Comparison of ENCODE assay signal across 16 cellular contexts in genomic region chr5:142289708-142290573, GRCh38. TPM values are rescaled to one million over a fixed set of nuclear protein-coding genes. Genes with fewer than 3 reads are reported as not detected.
DNase-seq lines count a peak whose midpoint lies in the region; ATAC-seq and TF ChIP-seq lines count a peak whose summit lies in the region.
"Had no signal": no experiment of that assay in that cellular context is flagged by ENCODE, and none has a peak within 500 bp of the region (broad histone marks: within the 10 kb centered on the region; RNA-seq: fewer than 3 reads in every experiment).

No MANE protein-coding gene starts in this region.

- peaks cover 12% of the 10 kb centered on the region for H3K4me1 Mint-ChIP-seq in progenitor cell of endocrine pancreas (ENCODE audit: low read depth)

- no peaks in the 10 kb centered on the region for H3K27me3 ChIP-seq in heart left ventricle
- H3K27me3 ChIP-seq: Peyer's patch had no signal

- H3K4me3 Mint-ChIP-seq in progenitor cell of endocrine pancreas (ENCODE audit: low read depth) = no peak overlapping the region

- peak overlapping the region; percentile 67 for H3K27ac Mint-ChIP-seq in progenitor cell of endocrine pancreas

- no peaks in the 10 kb centered on the region for H3K27me3 Mint-ChIP-seq in progenitor cell of endocrine pancreas

- TF ChIP-seq CTCF in heart left ventricle (IDR thresholded peaks at IDR 0.05) (no peak), progenitor cell of endocrine pancreas (IDR thresholded peaks at IDR 0.05; ENCODE audit: unreplicated experiment) (no peak)

- no peaks in the 10 kb centered on the region for H3K9me3 Mint-ChIP-seq in progenitor cell of endocrine pancreas (ENCODE audit: low read depth)

- DNase-seq in heart left ventricle (peak in 2 of 5 donors; percentile 45 to 46), cardiac septum (ENCODE audit: low spot score) (no peak), left ventricle myocardium superior (no peak), progenitor cell of endocrine pancreas (ENCODE audit: low spot score, unreplicated experiment) (no peak), KBM-7 (no peak), OCI-M1 (lab: John Stamatoyannopoulos, UW) (no peak)
- DNase-seq: DMS79, GM23248, MM.1S, NCI-H1105, NCI-H187 treated with DMSO at 0.1 percent for 48 hours, NCI-H446 treated with DMSO at 0.1 percent for 48 hours, Peyer's patch had no signal

- H3K27ac ChIP-seq in heart left ventricle = no peak overlapping the region
- H3K27ac ChIP-seq: GM23248, KMS-11, Peyer's patch had no signal

- no peaks in the 10 kb centered on the region for H3K36me3 ChIP-seq in heart left ventricle
- H3K36me3 ChIP-seq: Peyer's patch had no signal

- H3K9me3 ChIP-seq in heart left ventricle = no peaks in the 10 kb centered on the region
- H3K9me3 ChIP-seq: Peyer's patch had no signal

- in situ Hi-C loops in KBM-7 (cut with MboI; ENCODE audit: low pct_unique_long_range_greater_than_20kb, low sequenced_read_pairs) = no loop called here

- H3K36me3 Mint-ChIP-seq in progenitor cell of endocrine pancreas (ENCODE audit: insufficient read depth) = no peaks in the 10 kb centered on the region

- H3K4me3 ChIP-seq in heart left ventricle = no peak overlapping the region
- H3K4me3 ChIP-seq: GM23248, Peyer's patch had no signal

- H3K4me1 ChIP-seq in heart left ventricle = peaks cover 0 to 48% (median 21%) of the 10 kb centered on the region in 12 donors

- WGBS in heart left ventricle, 4 donors = 51 to 68% (median 63%) methylated on average over 10 of the region's 10 CpGs

- intact Hi-C loops in heart left ventricle (cut with DNase I) = loop anchor here in 1 of 10 donors (5.0 kb wide), 1 partner anchor 32 kb away; no protein-coding TSS in a partner anchor
- intact Hi-C loops in cardiac septum (cut with DNase I) = loop anchor here (10.0 kb wide), 1 partner anchor 135 kb away; no protein-coding TSS in a partner anchor
- intact Hi-C loops in left ventricle myocardium superior (cut with micrococcal nuclease) = no loop called here

- TF ChIP-seq POLR2A in heart left ventricle (IDR thresholded peaks at IDR 0.05) = no peak

- ATAC-seq in heart left ventricle (peak in 3 of 4 donors; percentile 21 to 47 (median 29)), SK-N-SH treated with all-trans-retinoic acid at 6 μM for 48 hours (peak; percentile 37; the same call in 2 of the 3 replicates), left ventricle myocardium superior (peak; percentile 46), HG02885 (IDR thresholded peaks at IDR 0.05; ENCODE audit: poor library complexity, unreplicated experiment) (no peak)

TF ChIP-seq in SK-N-SH treated with all-trans-retinoic acid at 6 μM for 48 hours, 23 proteins besides CTCF, POLR2A, EP300 and RAD21:
- no peak for TF ChIP-seq SNAI2 (CRISPR knock-in tag; IDR thresholded peaks at IDR 0.05)
- TF ChIP-seq CREB5 (CRISPR knock-in tag; IDR thresholded peaks at IDR 0.05; ENCODE audit: low read depth) = no peak
- no peak for TF ChIP-seq TOX (CRISPR knock-in tag; IDR thresholded peaks at IDR 0.05; ENCODE audit: borderline replicate concordance)
- TF ChIP-seq ZNF565 (CRISPR knock-in tag; conservative IDR thresholded peaks at IDR 0.05; ENCODE audit: low read depth) = no peak
- TF ChIP-seq ISL1 (CRISPR knock-in tag; IDR thresholded peaks at IDR 0.05) = no peak
- no peak for TF ChIP-seq PPARA (CRISPR knock-in tag; IDR thresholded peaks at IDR 0.05; ENCODE audit: borderline replicate concordance)
- TF ChIP-seq GLIS3 (CRISPR knock-in tag; IDR thresholded peaks at IDR 0.05) = no peak
- TF ChIP-seq, protein P1, sequence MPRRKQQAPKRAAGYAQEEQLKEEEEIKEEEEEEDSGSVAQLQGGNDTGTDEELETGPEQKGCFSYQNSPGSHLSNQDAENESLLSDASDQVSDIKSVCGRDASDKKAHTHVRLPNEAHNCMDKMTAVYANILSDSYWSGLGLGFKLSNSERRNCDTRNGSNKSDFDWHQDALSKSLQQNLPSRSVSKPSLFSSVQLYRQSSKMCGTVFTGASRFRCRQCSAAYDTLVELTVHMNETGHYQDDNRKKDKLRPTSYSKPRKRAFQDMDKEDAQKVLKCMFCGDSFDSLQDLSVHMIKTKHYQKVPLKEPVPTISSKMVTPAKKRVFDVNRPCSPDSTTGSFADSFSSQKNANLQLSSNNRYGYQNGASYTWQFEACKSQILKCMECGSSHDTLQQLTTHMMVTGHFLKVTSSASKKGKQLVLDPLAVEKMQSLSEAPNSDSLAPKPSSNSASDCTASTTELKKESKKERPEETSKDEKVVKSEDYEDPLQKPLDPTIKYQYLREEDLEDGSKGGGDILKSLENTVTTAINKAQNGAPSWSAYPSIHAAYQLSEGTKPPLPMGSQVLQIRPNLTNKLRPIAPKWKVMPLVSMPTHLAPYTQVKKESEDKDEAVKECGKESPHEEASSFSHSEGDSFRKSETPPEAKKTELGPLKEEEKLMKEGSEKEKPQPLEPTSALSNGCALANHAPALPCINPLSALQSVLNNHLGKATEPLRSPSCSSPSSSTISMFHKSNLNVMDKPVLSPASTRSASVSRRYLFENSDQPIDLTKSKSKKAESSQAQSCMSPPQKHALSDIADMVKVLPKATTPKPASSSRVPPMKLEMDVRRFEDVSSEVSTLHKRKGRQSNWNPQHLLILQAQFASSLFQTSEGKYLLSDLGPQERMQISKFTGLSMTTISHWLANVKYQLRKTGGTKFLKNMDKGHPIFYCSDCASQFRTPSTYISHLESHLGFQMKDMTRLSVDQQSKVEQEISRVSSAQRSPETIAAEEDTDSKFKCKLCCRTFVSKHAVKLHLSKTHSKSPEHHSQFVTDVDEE (CRISPR knock-in tag; IDR thresholded peaks at IDR 0.05) = no peak
- no peak for TF ChIP-seq ZC3H10 (CRISPR knock-in tag; IDR thresholded peaks at IDR 0.05)
- TF ChIP-seq ZNF70 (CRISPR knock-in tag; IDR thresholded peaks at IDR 0.05) = no peak
- TF ChIP-seq ZFP3 (CRISPR knock-in tag; IDR thresholded peaks at IDR 0.05) = no peak
- TF ChIP-seq ESRRG (CRISPR knock-in tag; IDR thresholded peaks at IDR 0.05) = no peak
- no peak for TF ChIP-seq ARNTL (CRISPR knock-in tag; IDR thresholded peaks at IDR 0.05; ENCODE audit: borderline replicate concordance, low read depth)

RNA-seq across cellular contexts. Expression of gene SPRY4, which starts 34.9 kb away (rescaled TPM):
- 10 to 100 TPM in 5 of 9 donors, 1 to 10 TPM in 4; 4.5 to 21.3 (median 13.8) TPM for total RNA-seq in heart left ventricle
- polyA plus RNA-seq in heart left ventricle = 1 to 10 TPM; 4.5 to 7.2 TPM
- 20.6 TPM for total RNA-seq in cardiac septum
- total RNA-seq in left ventricle myocardium superior = 8.3 TPM
- total RNA-seq in progenitor cell of endocrine pancreas = 14.8 and 19.4 TPM in 2 replicates
